8 cellular contexts compared by ENCODE assay signal in the genomic region with DNA sequence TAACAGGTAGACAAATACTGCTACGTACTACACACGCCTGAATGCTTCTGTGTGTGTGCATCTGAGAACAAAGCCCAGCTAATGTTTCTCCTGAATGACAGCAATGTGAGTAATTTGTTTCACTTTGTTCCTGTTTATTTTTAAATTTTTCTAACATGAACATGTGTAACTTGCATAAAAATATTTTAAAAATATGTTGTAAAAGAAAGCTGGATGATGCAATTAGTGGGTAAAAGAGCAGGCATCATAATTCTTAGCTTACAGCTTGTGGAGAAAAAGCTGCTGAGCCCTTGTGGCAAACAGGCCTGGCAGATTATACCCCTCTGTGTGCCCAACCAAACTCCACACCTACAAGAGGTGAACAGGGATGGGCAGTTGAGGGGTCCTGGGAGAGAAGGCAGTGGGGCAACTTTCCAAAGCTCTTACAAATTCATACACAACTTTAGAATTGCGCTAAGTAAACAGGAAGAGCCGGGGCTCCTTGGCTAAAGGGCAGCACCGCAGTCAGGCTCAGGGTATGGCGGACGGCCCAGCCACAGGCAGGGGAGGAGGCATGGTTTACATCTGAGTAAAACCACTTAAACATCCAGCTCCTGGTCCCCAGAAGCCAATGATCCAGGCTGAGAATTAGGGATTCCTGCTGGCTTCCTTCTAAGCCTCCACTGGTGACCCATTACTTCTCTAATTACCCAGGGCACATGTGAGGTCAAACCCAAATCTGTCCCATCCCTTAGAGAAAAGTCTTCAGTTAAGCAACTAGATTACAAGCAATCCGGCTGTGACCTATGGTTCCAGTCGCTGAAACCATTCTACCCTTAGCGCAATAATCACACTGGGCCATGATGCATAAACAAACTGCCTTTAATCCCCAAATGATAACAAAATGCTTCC. TPM values are rescaled to one million over a fixed set of nuclear protein-coding genes. Genes with fewer than 3 reads are reported as not detected.
DNase-seq lines count a peak whose midpoint lies in the region; ATAC-seq and TF ChIP-seq lines count a peak whose summit lies in the region.

No MANE protein-coding gene starts in this region.

- peak overlapping the region; percentile 21 for H3K4me2 ChIP-seq in Loucy (ENCODE audit: low read depth, low read length, poor library complexity, severe bottlenecking)

- H3K27ac Mint-ChIP-seq in immature natural killer cell, result no peak overlapping the region

- peak; percentile 87 for DNase-seq in choroid plexus epithelial cell (ENCODE audit: low read depth)
- peak; percentile 87 for DNase-seq in kidney tubule cell (ENCODE audit: low spot score)
- no peak for DNase-seq in thoracic aorta (ENCODE audit: low spot score)
- DNase-seq in posterior vena cava (ENCODE audit: low spot score), result no peak
- DNase-seq in immature natural killer cell, result no peak
- no peak for DNase-seq in cerebellum (ENCODE audit: low spot score)

- H3K27me3 Mint-ChIP-seq in immature natural killer cell (ENCODE audit: low read depth in 3 of 3), result peaks cover 0 to 2% (median 2%) of the 10 kb centered on the region in 3 donors

- H3K36me3 ChIP-seq in Loucy (ENCODE audit: insufficient read depth, low read length), result no peaks in the 10 kb centered on the region
- H3K36me3 ChIP-seq in thoracic aorta, result no peaks in the 10 kb centered on the region

- H3K9ac ChIP-seq in Loucy (ENCODE audit: low read depth, low read length, poor library complexity, severe bottlenecking), result no peak overlapping the region

- H3K79me2 ChIP-seq in Loucy (ENCODE audit: insufficient read depth, low read length), result peaks cover 86% of the 10 kb centered on the region

- H4K20me1 ChIP-seq in Loucy (ENCODE audit: insufficient read depth, low read length, poor library complexity, severe bottlenecking), result peaks cover 22% of the 10 kb centered on the region

- H3K9me3 ChIP-seq in Loucy (ENCODE audit: insufficient read depth, low read depth, low read length) (0 out of 2 replicates have a peak, but pooled peaks cover 2% of the 10 kb centered on the region), thoracic aorta (peaks cover 2% of the 10 kb centered on the region)

- H3K27me3 ChIP-seq in Loucy (ENCODE audit: insufficient read depth, low read length, poor library complexity, severe bottlenecking), result no peaks in the 10 kb centered on the region
- no peaks in the 10 kb centered on the region for H3K27me3 ChIP-seq in thoracic aorta (replicated peaks; ENCODE audit: insufficient read depth)

- H3K4me3 Mint-ChIP-seq in immature natural killer cell, result no peak overlapping the region

- H3K36me3 Mint-ChIP-seq in immature natural killer cell, result no peaks in the 10 kb centered on the region

- TF ChIP-seq CTCF in Loucy (conservative IDR thresholded peaks at IDR 0.05; ENCODE audit: low read length) (no peak), choroid plexus epithelial cell (conservative IDR thresholded peaks at IDR 0.05; ENCODE audit: low read depth, low read length) (no peak), thoracic aorta (IDR thresholded peaks at IDR 0.05) (no peak)

- no peak overlapping the region for H2AFZ ChIP-seq in Loucy (ENCODE audit: low read length)

- no peaks in the 10 kb centered on the region for H3K9me2 ChIP-seq in Loucy (replicated peaks; ENCODE audit: low read depth, low read length)

- no peaks in the 10 kb centered on the region for H3K9me3 Mint-ChIP-seq in immature natural killer cell

- no peaks in the 10 kb centered on the region for H3F3A ChIP-seq in Loucy (ENCODE audit: low read depth)

- H3K4me1 ChIP-seq in Loucy (ENCODE audit: insufficient read depth, low read length, poor library complexity, severe bottlenecking), result peaks cover 14% of the 10 kb centered on the region
- H3K4me1 ChIP-seq in thoracic aorta (ENCODE audit: control insufficient read depth in 1 of 2, low read depth in 2 of 2), result peaks cover 27 to 60% of the 10 kb centered on the region in 2 donors

- no peaks in the 10 kb centered on the region for H3K4me1 Mint-ChIP-seq in immature natural killer cell

- ATAC-seq in thoracic aorta (ENCODE audit: insufficient number of reproducible peaks, low FRiP score, low read depth) (peak; percentile 48), GM21825 (IDR thresholded peaks at IDR 0.05; ENCODE audit: unreplicated experiment) (no peak)

- intact Hi-C loops in posterior vena cava (cut with DNase I), result loop anchor here in 1 of 2 donors (10.0 kb wide), 1 partner anchor 55 kb away; no protein-coding TSS in a partner anchor

- peak overlapping the region; percentile 84 to 87 for H3K27ac ChIP-seq in thoracic aorta

- H3K4me3 ChIP-seq in Loucy (ENCODE audit: low read length, poor library complexity, severe bottlenecking), result no peak overlapping the region
- peak overlapping the region; percentile 8 for H3K4me3 ChIP-seq in choroid plexus epithelial cell (ENCODE audit: low read depth, low read length)
- peak overlapping the region; percentile 48 for H3K4me3 ChIP-seq in thoracic aorta

RNA-seq across cellular contexts. Expression of a gene that starts 14.0 kb away (rescaled TPM):
- total RNA-seq in thoracic aorta (100 to 1,000 TPM in 1 of 2 donors, 10 to 100 TPM in 1; 97.5 to 114 TPM), posterior vena cava (10 to 100 TPM; 75.3 to 85.8 TPM), cerebellum (39.7 TPM)
- polyA plus RNA-seq in immature natural killer cell, result 1 to 10 TPM in 1 of 3 donors, under 1 TPM in 1, not detected in 1; 0.93 to 1.0 TPM

Comparison
In these comparisons a context has a peak if more than half of its experiments do, and no peak if none do; other contexts are left out.
1. DNase-seq: peak in choroid plexus epithelial cell (single experiment) and kidney tubule cell (single experiment); none in thoracic aorta (single experiment), posterior vena cava (single experiment), immature natural killer cell (0 of 3) and cerebellum (single experiment).